Comparison of ENCODE assay signal across 1 cellular context in the genomic region with DNA sequence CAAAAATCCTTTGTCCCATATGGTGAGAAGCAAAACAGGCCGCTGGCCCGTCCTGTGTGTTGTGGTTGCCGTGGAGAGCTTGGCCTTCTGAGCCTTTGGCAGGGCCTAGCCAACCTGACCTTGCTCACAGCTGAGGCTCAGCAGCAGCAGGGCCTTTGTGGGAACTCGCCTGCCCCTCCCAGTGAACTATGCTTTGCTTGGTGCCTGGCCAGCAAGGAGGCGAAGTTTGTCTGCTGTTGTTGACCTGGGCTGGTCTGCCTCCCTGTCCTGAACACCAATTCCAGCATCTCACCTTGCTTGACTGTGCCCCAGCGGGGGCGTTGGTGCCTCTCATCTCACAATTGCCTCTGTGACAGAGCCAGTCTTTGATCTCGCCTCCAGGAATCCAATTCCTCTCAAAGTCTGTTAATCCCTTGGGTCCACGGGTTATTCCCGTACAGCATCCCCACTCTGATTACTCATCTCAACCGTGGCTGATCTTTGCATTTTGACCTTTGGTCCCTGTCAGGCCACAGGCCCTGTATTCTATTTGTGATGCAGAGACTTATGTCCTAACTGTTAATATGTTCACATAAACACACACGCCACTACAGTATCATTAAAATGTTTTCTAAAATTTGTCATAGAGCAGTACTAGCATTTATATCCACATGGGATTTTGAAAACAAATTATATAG.
TF ChIP-seq lines count a peak whose summit lies in the region.

No MANE protein-coding gene starts in this region.

TF ChIP-seq in GM12878, 131 proteins besides CTCF, POLR2A, EP300 and RAD21 (continued from another document and continues in another):
- TF ChIP-seq, protein P1, sequence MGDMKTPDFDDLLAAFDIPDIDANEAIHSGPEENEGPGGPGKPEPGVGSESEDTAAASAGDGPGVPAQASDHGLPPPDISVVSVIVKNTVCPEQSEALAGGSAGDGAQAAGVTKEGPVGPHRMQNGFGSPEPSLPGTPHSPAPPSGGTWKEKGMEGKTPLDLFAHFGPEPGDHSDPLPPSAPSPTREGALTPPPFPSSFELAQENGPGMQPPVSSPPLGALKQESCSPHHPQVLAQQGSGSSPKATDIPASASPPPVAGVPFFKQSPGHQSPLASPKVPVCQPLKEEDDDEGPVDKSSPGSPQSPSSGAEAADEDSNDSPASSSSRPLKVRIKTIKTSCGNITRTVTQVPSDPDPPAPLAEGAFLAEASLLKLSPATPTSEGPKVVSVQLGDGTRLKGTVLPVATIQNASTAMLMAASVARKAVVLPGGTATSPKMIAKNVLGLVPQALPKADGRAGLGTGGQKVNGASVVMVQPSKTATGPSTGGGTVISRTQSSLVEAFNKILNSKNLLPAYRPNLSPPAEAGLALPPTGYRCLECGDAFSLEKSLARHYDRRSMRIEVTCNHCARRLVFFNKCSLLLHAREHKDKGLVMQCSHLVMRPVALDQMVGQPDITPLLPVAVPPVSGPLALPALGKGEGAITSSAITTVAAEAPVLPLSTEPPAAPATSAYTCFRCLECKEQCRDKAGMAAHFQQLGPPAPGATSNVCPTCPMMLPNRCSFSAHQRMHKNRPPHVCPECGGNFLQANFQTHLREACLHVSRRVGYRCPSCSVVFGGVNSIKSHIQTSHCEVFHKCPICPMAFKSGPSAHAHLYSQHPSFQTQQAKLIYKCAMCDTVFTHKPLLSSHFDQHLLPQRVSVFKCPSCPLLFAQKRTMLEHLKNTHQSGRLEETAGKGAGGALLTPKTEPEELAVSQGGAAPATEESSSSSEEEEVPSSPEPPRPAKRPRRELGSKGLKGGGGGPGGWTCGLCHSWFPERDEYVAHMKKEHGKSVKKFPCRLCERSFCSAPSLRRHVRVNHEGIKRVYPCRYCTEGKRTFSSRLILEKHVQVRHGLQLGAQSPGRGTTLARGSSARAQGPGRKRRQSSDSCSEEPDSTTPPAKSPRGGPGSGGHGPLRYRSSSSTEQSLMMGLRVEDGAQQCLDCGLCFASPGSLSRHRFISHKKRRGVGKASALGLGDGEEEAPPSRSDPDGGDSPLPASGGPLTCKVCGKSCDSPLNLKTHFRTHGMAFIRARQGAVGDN (IDR thresholded peaks at IDR 0.05), result peak; percentile 89
- TF ChIP-seq TBL1XR1 (IDR thresholded peaks at IDR 0.05; ENCODE audit: low read depth, low read length) (no peak), CBFB (IDR thresholded peaks at IDR 0.05; ENCODE audit: low read depth) (no peak), GABPA (IDR thresholded peaks at IDR 0.05; ENCODE audit: low read depth) (no peak), GATAD2B (conservative IDR thresholded peaks at IDR 0.05; ENCODE audit: low read depth) (peak; percentile 80), CHD1 (IDR thresholded peaks at IDR 0.05; ENCODE audit: low read depth, low read length) (no peak), DPF2 (IDR thresholded peaks at IDR 0.05) (peak; percentile 89), BMI1 (IDR thresholded peaks at IDR 0.05; ENCODE audit: borderline replicate concordance) (no peak), NR2C2 (IDR thresholded peaks at IDR 0.05; ENCODE audit: borderline replicate concordance, control insufficient read depth, insufficient read length, low read depth) (peak; percentile 49), SREBF1 (IDR thresholded peaks at IDR 0.05; ENCODE audit: low read length) (no peak), MTA3 (IDR thresholded peaks at IDR 0.05; ENCODE audit: borderline replicate concordance, low read length) (no peak), KAT2A (conservative IDR thresholded peaks at IDR 0.05; ENCODE audit: control insufficient read depth, low read depth, low read length) (no peak), LARP7 (IDR thresholded peaks at IDR 0.05) (peak; percentile 82; the same call in 1 of the 2 replicates), BCL11A (IDR thresholded peaks at IDR 0.05; ENCODE audit: low read depth, low read length) (peak; percentile 16; the same call in 1 of the 2 replicates), NBN (IDR thresholded peaks at IDR 0.05) (peak; percentile 78; the same call in 1 of the 2 replicates), RBBP5 (conservative IDR thresholded peaks at IDR 0.05) (no peak), BHLHE40 (IDR thresholded peaks at IDR 0.05; ENCODE audit: borderline replicate concordance in 1 of 2, low read depth in 2 of 2, low read length in 1 of 2) (0 out of 4 replicates have a peak, but pooled peaks of 1 of the 2 experiments have one; percentile 21), ZSCAN29 (IDR thresholded peaks at IDR 0.05) (no peak), SMC3 (IDR thresholded peaks at IDR 0.05; ENCODE audit: borderline replicate concordance, low read length) (no peak), HCFC1 (IDR thresholded peaks at IDR 0.05; ENCODE audit: low read length) (no peak), HDGF (IDR thresholded peaks at IDR 0.05) (peak; percentile 76; the same call in 1 of the 2 replicates), ZNF24 (IDR thresholded peaks at IDR 0.05) (no peak), CHD2 (IDR thresholded peaks at IDR 0.05; ENCODE audit: borderline replicate concordance, low read depth, low read length) (0 out of 2 replicates have a peak, but pooled peaks have one; percentile 19), SMAD1 (IDR thresholded peaks at IDR 0.05; ENCODE audit: low read depth, partially characterized antibody) (no peak), TCF12 (IDR thresholded peaks at IDR 0.05; ENCODE audit: low read depth, low read length) (no peak), MEF2B (IDR thresholded peaks at IDR 0.05; ENCODE audit: partially characterized antibody, poor library complexity, severe bottlenecking) (peak; percentile 88), PML (IDR thresholded peaks at IDR 0.05; ENCODE audit: low read length) (no peak), SUPT20H (IDR thresholded peaks at IDR 0.05; ENCODE audit: borderline replicate concordance, control insufficient read depth, low read depth, low read length) (no peak), SUZ12 (IDR thresholded peaks at IDR 0.05; ENCODE audit: unreplicated experiment) (no peak), NRF1 (conservative IDR thresholded peaks at IDR 0.05; ENCODE audit: low read depth, low read length) (no peak), ATF7 (IDR thresholded peaks at IDR 0.05; ENCODE audit: low read depth) (peak; percentile 32; the same call in 1 of the 2 replicates), MTA2 (IDR thresholded peaks at IDR 0.05; ENCODE audit: low read depth) (peak; percentile 65), CBX3 (IDR thresholded peaks at IDR 0.05; ENCODE audit: borderline replicate concordance, low read depth) (no peak), ZZZ3 (IDR thresholded peaks at IDR 0.05; ENCODE audit: control insufficient read depth, insufficient read length, low read depth) (no peak), IKZF2 (IDR thresholded peaks at IDR 0.05) (peak; percentile 90), KLF5 (IDR thresholded peaks at IDR 0.05; ENCODE audit: partially characterized antibody) (no peak), SMARCA5 (IDR thresholded peaks at IDR 0.05) (peak; percentile 64; the same call in 1 of the 2 replicates), EZH2 (IDR thresholded peaks at IDR 0.05; ENCODE audit: borderline replicate concordance, control insufficient read depth, low read depth, low read length) (no peak)
- TF ChIP-seq, protein P2, sequence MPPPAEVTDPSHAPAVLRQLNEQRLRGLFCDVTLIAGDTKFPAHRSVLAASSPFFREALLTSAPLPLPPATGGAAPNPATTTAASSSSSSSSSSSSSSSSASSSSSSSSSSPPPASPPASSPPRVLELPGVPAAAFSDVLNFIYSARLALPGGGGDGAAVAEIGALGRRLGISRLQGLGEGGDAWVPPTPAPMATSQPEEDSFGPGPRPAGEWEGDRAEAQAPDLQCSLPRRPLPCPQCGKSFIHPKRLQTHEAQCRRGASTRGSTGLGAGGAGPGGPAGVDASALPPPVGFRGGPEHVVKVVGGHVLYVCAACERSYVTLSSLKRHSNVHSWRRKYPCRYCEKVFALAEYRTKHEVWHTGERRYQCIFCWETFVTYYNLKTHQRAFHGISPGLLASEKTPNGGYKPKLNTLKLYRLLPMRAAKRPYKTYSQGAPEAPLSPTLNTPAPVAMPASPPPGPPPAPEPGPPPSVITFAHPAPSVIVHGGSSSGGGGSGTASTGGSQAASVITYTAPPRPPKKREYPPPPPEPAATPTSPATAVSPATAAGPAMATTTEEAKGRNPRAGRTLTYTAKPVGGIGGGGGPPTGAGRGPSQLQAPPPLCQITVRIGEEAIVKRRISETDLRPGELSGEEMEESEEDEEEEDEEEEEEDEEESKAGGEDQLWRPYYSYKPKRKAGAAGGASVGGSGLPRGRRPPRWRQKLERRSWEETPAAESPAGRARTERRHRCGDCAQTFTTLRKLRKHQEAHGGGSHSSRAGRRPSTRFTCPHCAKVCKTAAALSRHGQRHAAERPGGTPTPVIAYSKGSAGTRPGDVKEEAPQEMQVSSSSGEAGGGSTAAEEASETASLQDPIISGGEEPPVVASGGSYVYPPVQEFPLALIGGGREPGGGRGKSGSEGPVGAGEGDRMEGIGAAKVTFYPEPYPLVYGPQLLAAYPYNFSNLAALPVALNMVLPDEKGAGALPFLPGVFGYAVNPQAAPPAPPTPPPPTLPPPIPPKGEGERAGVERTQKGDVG (CRISPR knock-in tag; IDR thresholded peaks at IDR 0.05), result no peak
- TF ChIP-seq, protein P3, sequence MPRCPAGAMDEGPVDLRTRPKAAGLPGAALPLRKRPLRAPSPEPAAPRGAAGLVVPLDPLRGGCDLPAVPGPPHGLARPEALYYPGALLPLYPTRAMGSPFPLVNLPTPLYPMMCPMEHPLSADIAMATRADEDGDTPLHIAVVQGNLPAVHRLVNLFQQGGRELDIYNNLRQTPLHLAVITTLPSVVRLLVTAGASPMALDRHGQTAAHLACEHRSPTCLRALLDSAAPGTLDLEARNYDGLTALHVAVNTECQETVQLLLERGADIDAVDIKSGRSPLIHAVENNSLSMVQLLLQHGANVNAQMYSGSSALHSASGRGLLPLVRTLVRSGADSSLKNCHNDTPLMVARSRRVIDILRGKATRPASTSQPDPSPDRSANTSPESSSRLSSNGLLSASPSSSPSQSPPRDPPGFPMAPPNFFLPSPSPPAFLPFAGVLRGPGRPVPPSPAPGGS (IDR thresholded peaks at IDR 0.05; ENCODE audit: borderline replicate concordance, insufficient read depth, low read depth, low read length, poor library complexity, severe bottlenecking), result no peak
- TF ChIP-seq, protein P4, sequence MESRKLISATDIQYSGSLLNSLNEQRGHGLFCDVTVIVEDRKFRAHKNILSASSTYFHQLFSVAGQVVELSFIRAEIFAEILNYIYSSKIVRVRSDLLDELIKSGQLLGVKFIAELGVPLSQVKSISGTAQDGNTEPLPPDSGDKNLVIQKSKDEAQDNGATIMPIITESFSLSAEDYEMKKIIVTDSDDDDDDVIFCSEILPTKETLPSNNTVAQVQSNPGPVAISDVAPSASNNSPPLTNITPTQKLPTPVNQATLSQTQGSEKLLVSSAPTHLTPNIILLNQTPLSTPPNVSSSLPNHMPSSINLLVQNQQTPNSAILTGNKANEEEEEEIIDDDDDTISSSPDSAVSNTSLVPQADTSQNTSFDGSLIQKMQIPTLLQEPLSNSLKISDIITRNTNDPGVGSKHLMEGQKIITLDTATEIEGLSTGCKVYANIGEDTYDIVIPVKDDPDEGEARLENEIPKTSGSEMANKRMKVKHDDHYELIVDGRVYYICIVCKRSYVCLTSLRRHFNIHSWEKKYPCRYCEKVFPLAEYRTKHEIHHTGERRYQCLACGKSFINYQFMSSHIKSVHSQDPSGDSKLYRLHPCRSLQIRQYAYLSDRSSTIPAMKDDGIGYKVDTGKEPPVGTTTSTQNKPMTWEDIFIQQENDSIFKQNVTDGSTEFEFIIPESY (IDR thresholded peaks at IDR 0.05), result 0 out of 2 replicates have a peak, but pooled peaks have one; percentile 53
- TF ChIP-seq, protein P5, sequence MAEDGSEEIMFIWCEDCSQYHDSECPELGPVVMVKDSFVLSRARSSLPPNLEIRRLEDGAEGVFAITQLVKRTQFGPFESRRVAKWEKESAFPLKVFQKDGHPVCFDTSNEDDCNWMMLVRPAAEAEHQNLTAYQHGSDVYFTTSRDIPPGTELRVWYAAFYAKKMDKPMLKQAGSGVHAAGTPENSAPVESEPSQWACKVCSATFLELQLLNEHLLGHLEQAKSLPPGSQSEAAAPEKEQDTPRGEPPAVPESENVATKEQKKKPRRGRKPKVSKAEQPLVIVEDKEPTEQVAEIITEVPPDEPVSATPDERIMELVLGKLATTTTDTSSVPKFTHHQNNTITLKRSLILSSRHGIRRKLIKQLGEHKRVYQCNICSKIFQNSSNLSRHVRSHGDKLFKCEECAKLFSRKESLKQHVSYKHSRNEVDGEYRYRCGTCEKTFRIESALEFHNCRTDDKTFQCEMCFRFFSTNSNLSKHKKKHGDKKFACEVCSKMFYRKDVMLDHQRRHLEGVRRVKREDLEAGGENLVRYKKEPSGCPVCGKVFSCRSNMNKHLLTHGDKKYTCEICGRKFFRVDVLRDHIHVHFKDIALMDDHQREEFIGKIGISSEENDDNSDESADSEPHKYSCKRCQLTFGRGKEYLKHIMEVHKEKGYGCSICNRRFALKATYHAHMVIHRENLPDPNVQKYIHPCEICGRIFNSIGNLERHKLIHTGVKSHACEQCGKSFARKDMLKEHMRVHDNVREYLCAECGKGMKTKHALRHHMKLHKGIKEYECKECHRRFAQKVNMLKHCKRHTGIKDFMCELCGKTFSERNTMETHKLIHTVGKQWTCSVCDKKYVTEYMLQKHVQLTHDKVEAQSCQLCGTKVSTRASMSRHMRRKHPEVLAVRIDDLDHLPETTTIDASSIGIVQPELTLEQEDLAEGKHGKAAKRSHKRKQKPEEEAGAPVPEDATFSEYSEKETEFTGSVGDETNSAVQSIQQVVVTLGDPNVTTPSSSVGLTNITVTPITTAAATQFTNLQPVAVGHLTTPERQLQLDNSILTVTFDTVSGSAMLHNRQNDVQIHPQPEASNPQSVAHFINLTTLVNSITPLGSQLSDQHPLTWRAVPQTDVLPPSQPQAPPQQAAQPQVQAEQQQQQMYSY (CRISPR knock-in tag; IDR thresholded peaks at IDR 0.05), result no peak
- TF ChIP-seq, protein P6, sequence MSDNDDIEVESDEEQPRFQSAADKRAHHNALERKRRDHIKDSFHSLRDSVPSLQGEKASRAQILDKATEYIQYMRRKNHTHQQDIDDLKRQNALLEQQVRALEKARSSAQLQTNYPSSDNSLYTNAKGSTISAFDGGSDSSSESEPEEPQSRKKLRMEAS (IDR thresholded peaks at IDR 0.05; ENCODE audit: low read depth, low read length), result no peak
- TF ChIP-seq, protein P7, sequence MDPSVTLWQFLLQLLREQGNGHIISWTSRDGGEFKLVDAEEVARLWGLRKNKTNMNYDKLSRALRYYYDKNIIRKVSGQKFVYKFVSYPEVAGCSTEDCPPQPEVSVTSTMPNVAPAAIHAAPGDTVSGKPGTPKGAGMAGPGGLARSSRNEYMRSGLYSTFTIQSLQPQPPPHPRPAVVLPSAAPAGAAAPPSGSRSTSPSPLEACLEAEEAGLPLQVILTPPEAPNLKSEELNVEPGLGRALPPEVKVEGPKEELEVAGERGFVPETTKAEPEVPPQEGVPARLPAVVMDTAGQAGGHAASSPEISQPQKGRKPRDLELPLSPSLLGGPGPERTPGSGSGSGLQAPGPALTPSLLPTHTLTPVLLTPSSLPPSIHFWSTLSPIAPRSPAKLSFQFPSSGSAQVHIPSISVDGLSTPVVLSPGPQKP (IDR thresholded peaks at IDR 0.05; ENCODE audit: low read depth, low read length), result no peak
- TF ChIP-seq, protein P8, sequence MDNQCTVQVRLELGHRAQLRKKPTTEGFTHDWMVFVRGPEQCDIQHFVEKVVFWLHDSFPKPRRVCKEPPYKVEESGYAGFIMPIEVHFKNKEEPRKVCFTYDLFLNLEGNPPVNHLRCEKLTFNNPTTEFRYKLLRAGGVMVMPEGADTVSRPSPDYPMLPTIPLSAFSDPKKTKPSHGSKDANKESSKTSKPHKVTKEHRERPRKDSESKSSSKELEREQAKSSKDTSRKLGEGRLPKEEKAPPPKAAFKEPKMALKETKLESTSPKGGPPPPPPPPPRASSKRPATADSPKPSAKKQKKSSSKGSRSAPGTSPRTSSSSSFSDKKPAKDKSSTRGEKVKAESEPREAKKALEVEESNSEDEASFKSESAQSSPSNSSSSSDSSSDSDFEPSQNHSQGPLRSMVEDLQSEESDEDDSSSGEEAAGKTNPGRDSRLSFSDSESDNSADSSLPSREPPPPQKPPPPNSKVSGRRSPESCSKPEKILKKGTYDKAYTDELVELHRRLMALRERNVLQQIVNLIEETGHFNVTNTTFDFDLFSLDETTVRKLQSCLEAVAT (IDR thresholded peaks at IDR 0.05), result peak; percentile 98
